Comparison of ENCODE assay signal across 8 cellular contexts in the genomic region with DNA sequence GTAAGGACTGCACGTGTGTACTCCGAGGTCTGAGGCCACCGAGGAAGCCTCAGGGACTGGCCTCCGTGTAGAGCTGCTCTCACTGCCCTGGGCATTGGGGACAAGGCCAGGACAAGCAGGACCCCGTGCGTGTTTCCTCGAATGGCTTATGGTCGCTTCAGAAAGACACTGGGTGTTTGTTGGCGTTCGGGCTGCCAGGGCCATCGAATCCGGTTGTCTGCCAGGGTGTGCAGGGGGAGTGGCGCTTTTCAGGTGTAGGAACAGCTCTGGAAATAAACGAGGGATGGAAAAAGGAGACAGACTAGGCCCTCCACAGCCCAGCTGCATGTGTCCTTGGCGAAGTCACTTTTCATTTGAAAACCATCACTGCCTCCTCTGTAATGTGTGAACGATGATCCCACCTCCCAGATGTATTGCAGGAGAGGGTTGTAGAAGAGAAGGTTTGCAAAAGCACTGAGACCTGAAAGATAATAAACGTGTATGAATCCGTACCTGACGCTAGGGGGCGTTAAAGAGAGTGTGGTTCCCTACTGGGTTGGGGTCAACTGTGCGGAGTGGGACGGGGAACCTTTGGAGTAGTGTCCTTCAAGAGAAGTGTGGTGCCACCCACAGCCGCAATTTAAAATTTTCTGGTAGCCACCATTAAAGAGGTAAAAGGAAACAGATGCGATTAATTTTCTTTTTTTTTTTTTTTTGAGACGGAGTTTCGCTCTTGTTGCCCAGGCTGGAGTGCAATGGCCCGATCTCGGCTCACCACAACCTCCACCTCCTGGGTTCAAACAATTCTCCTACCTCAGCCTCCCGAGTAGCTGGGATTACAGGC. TPM values are rescaled to one million over a fixed set of nuclear protein-coding genes. Genes with fewer than 3 reads are reported as not detected.
DNase-seq lines count a peak whose midpoint lies in the region; ATAC-seq and TF ChIP-seq lines count a peak whose summit lies in the region.

No MANE protein-coding gene starts in this region.

- ATAC-seq in GM18519 (IDR thresholded peaks at IDR 0.05; ENCODE audit: low FRiP score, unreplicated experiment), result no peak

- H2BK12ac ChIP-seq in H9 (ENCODE audit: insufficient read length, low read depth, low read length), result no peak overlapping the region

- H4K5ac ChIP-seq in H9 (ENCODE audit: insufficient read length, low read depth, low read length), result no peak overlapping the region

- no peak overlapping the region for H3K4ac ChIP-seq in H9 (ENCODE audit: low read depth, low read length)

- H4K20me1 ChIP-seq in H9 (ENCODE audit: control insufficient read depth, insufficient read depth, insufficient read length) (no peaks in the 10 kb centered on the region), neural progenitor cell (ENCODE audit: low read depth) (no peaks in the 10 kb centered on the region)

- H3K9ac ChIP-seq in H9 (ENCODE audit: extremely low read depth, insufficient read length, low read length) (no peak overlapping the region), neural progenitor cell (no peak overlapping the region)

- peaks cover 29% of the 10 kb centered on the region for H3K23me2 ChIP-seq in H9 (ENCODE audit: insufficient read length, low read depth, low read length, poor library complexity, severe bottlenecking)

- no peak overlapping the region for H4K91ac ChIP-seq in H9 (ENCODE audit: insufficient read length, low read depth, low read length)

- H3K9me3 Mint-ChIP-seq in CD14-positive monocyte (peaks cover 0 to 4% (median 0%) of the 10 kb centered on the region in 7 donors), H9 (no peaks in the 10 kb centered on the region; a peak in 1 of 5 replicates), neural progenitor cell (no peaks in the 10 kb centered on the region)

- H3K18ac ChIP-seq in H9 (ENCODE audit: insufficient read length, low read depth, low read length), result no peak overlapping the region

- H3K4me3 ChIP-seq in choroid plexus epithelial cell (ENCODE audit: low read depth, low read length) (no peak overlapping the region), neural progenitor cell (peak overlapping the region; percentile 39)

- H3K14ac ChIP-seq in H9 (ENCODE audit: insufficient read depth, low read length), result no peak overlapping the region

- intact Hi-C loops in CD14-positive monocyte (cut with micrococcal nuclease), result loop anchor here (2.0 to 10.0 kb wide), 2 partner anchors 24 to 54 kb away; no protein-coding TSS in a partner anchor

- peak overlapping the region in 5 of 7 donors; percentile 58 to 83 (median 68) for H3K27ac Mint-ChIP-seq in CD14-positive monocyte
- H3K27ac Mint-ChIP-seq in H9, result peak overlapping the region; percentile 83 to 94 (median 91)
- H3K27ac Mint-ChIP-seq in neural progenitor cell, result peak overlapping the region; percentile 32

- H2AK5ac ChIP-seq in H9 (ENCODE audit: insufficient read length, low read length), result no peak overlapping the region

- H3K36me3 Mint-ChIP-seq in CD14-positive monocyte, result no peaks in the 10 kb centered on the region
- peaks cover 8 to 24% (median 16%) of the 10 kb centered on the region in 3 experiments; a peak in 6 of 7 replicates for H3K36me3 Mint-ChIP-seq in H9 (ENCODE audit: insufficient read depth in 1 of 3, low read depth in 3 of 3)
- no peaks in the 10 kb centered on the region for H3K36me3 Mint-ChIP-seq in neural progenitor cell

- H3K4me3 Mint-ChIP-seq in CD14-positive monocyte (peak overlapping the region; percentile 80 to 85), H9 (peak overlapping the region; percentile 46 to 63), neural progenitor cell (peak overlapping the region; percentile 68)

- no peaks in the 10 kb centered on the region for H3K79me1 ChIP-seq in H9 (ENCODE audit: insufficient read depth, low read depth, low read length, poor library complexity, severe bottlenecking)

- H3K27me3 ChIP-seq in H9 (ENCODE audit: insufficient read depth, low read length) (no peaks in the 10 kb centered on the region), neural progenitor cell (peaks cover 6% of the 10 kb centered on the region)

- peaks cover 70% of the 10 kb centered on the region for H3F3A ChIP-seq in neural progenitor cell (ENCODE audit: low read depth)

- peak; percentile 88 for TF ChIP-seq CTCF in CD14-positive monocyte (IDR thresholded peaks at IDR 0.05)
- TF ChIP-seq CTCF in H9 (conservative IDR thresholded peaks at IDR 0.05), result peak; percentile 83
- peak; percentile 68 for TF ChIP-seq CTCF in choroid plexus epithelial cell (conservative IDR thresholded peaks at IDR 0.05; ENCODE audit: low read depth, low read length)
- TF ChIP-seq CTCF in neural progenitor cell (IDR thresholded peaks at IDR 0.05), result peak; percentile 74

- DNase-seq in CD14-positive monocyte (ENCODE audit: low spot score), result no peak
- peak; percentile 74 for DNase-seq in H9
- peak; percentile 54 for DNase-seq in SKM-1 treated with dmso at 0.1 percent for 144 hours (lab: John Stamatoyannopoulos, UW; ENCODE audit: unreplicated experiment)
- DNase-seq in choroid plexus epithelial cell (ENCODE audit: low read depth), result peak; percentile 50
- peak; percentile 79 for DNase-seq in neural progenitor cell (ENCODE audit: low spot score)
- no peak for DNase-seq in NCI-H446 (lab: John Stamatoyannopoulos, UW)
- DNase-seq in NCI-H2107 treated with DMSO at 0.1 percent for 48 hours (lab: John Stamatoyannopoulos, UW; ENCODE audit: unreplicated experiment), result no peak

- H2BK5ac ChIP-seq in H9 (ENCODE audit: insufficient read length, low read length), result no peak overlapping the region

- H2AFZ ChIP-seq in H9 (ENCODE audit: low read length), result no peak overlapping the region
- H2AFZ ChIP-seq in neural progenitor cell (replicated peaks), result no peak overlapping the region

- no CpG with 5 or more reads among the region's 29 CpGs for WGBS in H9 (ENCODE audit: extremely low coverage, insufficient read length, low lambda C conversion rate)

- H3T11ph ChIP-seq in H9 (ENCODE audit: low read length), result no peak overlapping the region

- no peak overlapping the region for H3K56ac ChIP-seq in H9 (ENCODE audit: insufficient read length, low read depth, low read length)

- peaks cover 46% of the 10 kb centered on the region for H3K4me1 Mint-ChIP-seq in CD14-positive monocyte
- H3K4me1 Mint-ChIP-seq in H9, result peaks cover 51 to 52% of the 10 kb centered on the region in 2 experiments
- H3K4me1 Mint-ChIP-seq in neural progenitor cell, result peaks cover 50% of the 10 kb centered on the region

- H3K9me3 ChIP-seq in H9 (ENCODE audit: control insufficient read depth, low read depth, low read length), result no peaks in the 10 kb centered on the region
- H3K9me3 ChIP-seq in neural progenitor cell (ENCODE audit: low read depth), result no peaks in the 10 kb centered on the region

- H3K27ac ChIP-seq in H9 (ENCODE audit: insufficient read length, low read depth, low read length), result peak overlapping the region; percentile 15
- H3K27ac ChIP-seq in neural progenitor cell, result no peak overlapping the region

- H3K4me1 ChIP-seq in H9 (ENCODE audit: insufficient read depth, low read length) (peaks cover 8% of the 10 kb centered on the region), neural progenitor cell (peaks cover 35% of the 10 kb centered on the region)

- H2BK15ac ChIP-seq in H9 (ENCODE audit: low read depth, low read length), result no peak overlapping the region

- H3K4me2 ChIP-seq in H9 (ENCODE audit: insufficient read depth, insufficient read length, low read length) (peak overlapping the region; percentile 12), neural progenitor cell (peak overlapping the region; percentile 72)

- no peak overlapping the region for H2BK120ac ChIP-seq in H9 (ENCODE audit: low read depth, low read length, poor library complexity, severe bottlenecking)

- no peak overlapping the region for H4K8ac ChIP-seq in H9 (replicated peaks; ENCODE audit: insufficient read length, low read depth, low read length)

- no peak overlapping the region for H2BK20ac ChIP-seq in H9 (ENCODE audit: low read depth, low read length, poor library complexity, severe bottlenecking)

- H3K79me2 ChIP-seq in H9 (ENCODE audit: insufficient read depth, low read length), result peaks cover 12% of the 10 kb centered on the region; the same call in 1 of the 2 replicates
- H3K79me2 ChIP-seq in neural progenitor cell (ENCODE audit: low read depth), result peaks cover 23% of the 10 kb centered on the region

- H3K36me3 ChIP-seq in neural progenitor cell, result no peaks in the 10 kb centered on the region

- H3K27me3 Mint-ChIP-seq in CD14-positive monocyte (ENCODE audit: low read depth in 3 of 3) (peaks cover 7 to 16% (median 10%) of the 10 kb centered on the region in 3 donors), H9 (ENCODE audit: low read depth) (no peaks in the 10 kb centered on the region; the same call in 1 of the 2 replicates), neural progenitor cell (ENCODE audit: insufficient read depth, low read depth) (peaks cover 19% of the 10 kb centered on the region)

- H3K23ac ChIP-seq in H9 (ENCODE audit: insufficient read length, low read depth, low read length), result no peak overlapping the region

RNA-seq across cellular contexts. Expression of gene ZSCAN10, which starts 2.1 kb away (rescaled TPM):
- polyA plus RNA-seq in CD14-positive monocyte, result not detected
- 207 and 212 TPM in 2 replicates for total RNA-seq in H9 (2021)
- 5.4 and 16.2 TPM in 2 replicates for total RNA-seq in neural progenitor cell (ENCODE audit: low replicate concordance)

RNA-seq across cellular contexts. Expression of gene ZNF205, which starts 11.2 kb away (rescaled TPM):
- polyA plus RNA-seq in CD14-positive monocyte, result 1 to 10 TPM; 1.0 to 1.3 TPM
- total RNA-seq in H9 (2021) (16.8 and 18.8 TPM in 2 replicates), neural progenitor cell (ENCODE audit: low replicate concordance) (5.4 and 19.6 TPM in 2 replicates)

RNA-seq across cellular contexts. Expression of gene ZNF213, which starts 33.6 kb away (rescaled TPM):
- polyA plus RNA-seq in CD14-positive monocyte, result 1 to 10 TPM; 1.5 to 2.6 TPM
- total RNA-seq in H9 (2021) (6.2 and 6.4 TPM in 2 replicates), neural progenitor cell (ENCODE audit: low replicate concordance) (1.3 and 4.0 TPM in 2 replicates)

RNA-seq across cellular contexts. Expression of gene IL32, which starts 35.8 kb away (rescaled TPM):
- polyA plus RNA-seq in CD14-positive monocyte, result 1 to 10 TPM; 5.6 to 8.0 TPM
- total RNA-seq in H9 (2021), result 2.0 and 2.6 TPM in 2 replicates
- 1.4 TPM in 1 of 2 replicates, not detected in the other for total RNA-seq in neural progenitor cell (ENCODE audit: low replicate concordance)

RNA-seq across cellular contexts. Expression of gene MMP25, which starts 54.9 kb away (rescaled TPM):
- 1 to 10 TPM in 1 of 2 donors, under 1 TPM in 1; 0.71 to 2.6 TPM for polyA plus RNA-seq in CD14-positive monocyte
- total RNA-seq in H9 (2021) (13.5 and 14.2 TPM in 2 replicates), neural progenitor cell (ENCODE audit: low replicate concordance) (0.58 and 0.62 TPM in 2 replicates)

Comparison
In these comparisons a context has a peak if more than half of its experiments do, and no peak if none do; other contexts are left out.
1. DNase-seq: peak in H9 (single experiment), SKM-1 treated with dmso at 0.1 percent for 144 hours (single experiment), choroid plexus epithelial cell (single experiment) and neural progenitor cell (single experiment); none in CD14-positive monocyte (single experiment), NCI-H446 (0 of 2) and NCI-H2107 treated with DMSO at 0.1 percent for 48 hours (single experiment).
2. H3K27ac Mint-ChIP-seq: peak in every context shown above with its lines; median percentile 91 in H9; 68 in CD14-positive monocyte; 32 in neural progenitor cell.
3. RNA of gene ZSCAN10, which starts 2.1 kb away (total RNA-seq): 207 to 212 TPM in H9; 5.4 to 16.2 TPM in neural progenitor cell; every median in the first group is over 10 times any median in the second.
4. Peak in every context shown above with its lines, with median percentiles within 50 percentile points of each other: H3K4me3 Mint-ChIP-seq and CTCF ChIP-seq.